Comparison of ENCODE assay signal across 13 cellular contexts in the genomic region with DNA sequence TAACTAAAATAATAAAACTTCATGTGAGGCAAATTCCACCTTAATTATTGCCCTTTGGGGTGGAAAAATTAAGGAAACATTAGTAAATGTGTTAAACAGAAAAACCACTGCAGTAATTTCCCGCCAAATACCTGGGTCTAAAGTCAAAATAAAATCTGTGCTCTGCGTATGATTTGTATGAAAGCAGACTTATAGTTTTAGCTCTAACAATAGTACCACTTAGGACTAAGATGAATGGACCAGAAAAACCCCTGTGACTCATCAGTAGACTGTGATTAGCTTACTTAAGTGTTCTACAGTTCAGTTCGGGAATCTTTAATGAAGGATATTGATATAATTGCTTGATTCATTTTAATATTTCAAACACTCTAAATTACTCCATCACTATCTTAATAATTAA. TPM values are rescaled to one million over a fixed set of nuclear protein-coding genes. Genes with fewer than 3 reads are reported as not detected.
DNase-seq lines count a peak whose midpoint lies in the region; ATAC-seq and TF ChIP-seq lines count a peak whose summit lies in the region.
"Had no signal": no experiment of that assay in that cellular context is flagged by ENCODE, and none has a peak within 500 bp of the region (broad histone marks: within the 10 kb centered on the region; RNA-seq: fewer than 3 reads in every experiment).

No MANE protein-coding gene starts in this region.

- H3K4me1 ChIP-seq in mammary epithelial cell (ENCODE audit: insufficient read depth, low read length) = peaks cover 23% of the 10 kb centered on the region

- H3K9me3 ChIP-seq in mammary epithelial cell (replicated peaks; ENCODE audit: insufficient read depth, low read length) = no peaks in the 10 kb centered on the region

- no peaks in the 10 kb centered on the region for H3K27me3 ChIP-seq in mammary epithelial cell (ENCODE audit: insufficient read depth, low read length)

- no peak for TF ChIP-seq CTCF in mammary epithelial cell (conservative IDR thresholded peaks at IDR 0.05 in 1 of 2, IDR thresholded peaks at IDR 0.05 in 1 of 2; ENCODE audit: extremely low read depth in 1 of 2, insufficient read depth in 1 of 2, low read depth in 1 of 2, low read length in 2 of 2)

- no peaks in the 10 kb centered on the region for H4K20me1 ChIP-seq in mammary epithelial cell (ENCODE audit: insufficient read depth, low read length)

- ATAC-seq in GM18520 (IDR thresholded peaks at IDR 0.05; ENCODE audit: unreplicated experiment) (peak; percentile 34), HG03095 (IDR thresholded peaks at IDR 0.05; ENCODE audit: unreplicated experiment) (peak; percentile 42), GM19328 (IDR thresholded peaks at IDR 0.05; ENCODE audit: unreplicated experiment) (no peak)

- H3K79me2 ChIP-seq in mammary epithelial cell (ENCODE audit: insufficient read depth, low read length) = no peaks in the 10 kb centered on the region

- H3K4me2 ChIP-seq in mammary epithelial cell (ENCODE audit: insufficient read depth, low read depth, low read length) = no peak overlapping the region

- intact Hi-C loops in mammary epithelial cell (cut with micrococcal nuclease) = no loop called here
- intact Hi-C loops in posterior cingulate gyrus (cut with DNase I) = loop anchor here (5.0 to 10.0 kb wide), 2 partner anchors 212 to 595 kb away; no protein-coding TSS in a partner anchor

- H3K9ac ChIP-seq in mammary epithelial cell (ENCODE audit: insufficient read depth, low read length) = no peak overlapping the region

- H3K36me3 ChIP-seq in mammary epithelial cell (ENCODE audit: insufficient read depth, low read length) = no peaks in the 10 kb centered on the region

- no TSS peak for BruUV-seq in mammary epithelial cell (replicated peaks; lab: Mats Ljungman, UMichigan)

- WGBS in mammary epithelial cell (ENCODE audit: low coverage, missing lambda C conversion rate) = 35% methylated on average over 3 of the region's 3 CpGs

- in situ Hi-C loops in mammary epithelial cell (cut with MboI; ENCODE audit: low sequenced_read_pairs in 2 of 2) = loop anchor here in 1 of 2 donors (25.0 kb wide), 1 partner anchor 110 kb away; no protein-coding TSS in a partner anchor

- no peak overlapping the region for H3K27ac ChIP-seq in mammary epithelial cell (ENCODE audit: insufficient read depth, low read depth, low read length)

- no peak overlapping the region for H3K4me3 ChIP-seq in mammary epithelial cell (replicated peaks in 1 of 3; ENCODE audit: insufficient read depth in 1 of 3, low read depth in 2 of 3, low read length in 3 of 3)
- H3K4me3 ChIP-seq: coronary artery had no signal

- DNase-seq in mammary epithelial cell (peak; percentile 71), pulmonary artery endothelial cell (ENCODE audit: low read depth, low spot score) (peak; percentile 50), posterior cingulate gyrus (no peak), GM03348 (ENCODE audit: low spot score) (no peak)
- no peak for DNase-seq in activated naive CD4-positive, alpha-beta T cell (lab: John Stamatoyannopoulos, UW)
- DNase-seq: NCI-H1417, occipital lobe had no signal

- H2AFZ ChIP-seq in mammary epithelial cell (ENCODE audit: low read depth, low read length) = no peak overlapping the region

- dilution Hi-C loops in mammary epithelial cell (cut with HindIII; ENCODE audit: low sequenced_read_pairs) = no loop called here

- CTCF ChIA-PET in mammary epithelial cell (lab: Charles Lee; ENCODE audit: low non-redundant PET) = no interaction called here

RNA-seq across cellular contexts. Expression of gene C1orf105, which starts 23.3 kb away (rescaled TPM):
- not detected for total RNA-seq in mammary epithelial cell
- polyA plus RNA-seq in mammary epithelial cell = not detected
- not detected for polyA minus RNA-seq in mammary epithelial cell
- total RNA-seq in pulmonary artery endothelial cell = not detected in 2 replicates
- total RNA-seq: activated CD8-positive, alpha-beta memory T cell treated with anti-CD3 and anti-CD28 coated beads for 36 hours; occipital lobe; SK-MEL-5 had no signal

RNA-seq across cellular contexts. Expression of gene PIGC, which starts 46.6 kb away (rescaled TPM):
- total RNA-seq in mammary epithelial cell (10 to 100 TPM; 17.7 to 18.3 TPM), pulmonary artery endothelial cell (14.7 and 19.7 TPM in 2 replicates)
- 18.5 TPM for polyA plus RNA-seq in mammary epithelial cell
- polyA minus RNA-seq in mammary epithelial cell = 15.7 TPM

Comparison
In these comparisons a context has a peak if more than half of its experiments do, and no peak if none do; other contexts are left out.
1. DNase-seq: peak in mammary epithelial cell (single experiment) and pulmonary artery endothelial cell (single experiment); none in posterior cingulate gyrus (0 of 10), activated naive CD4-positive, alpha-beta T cell (0 of 4) and GM03348 (single experiment).